1 cellular context compared by ENCODE assay signal in the genomic region with DNA sequence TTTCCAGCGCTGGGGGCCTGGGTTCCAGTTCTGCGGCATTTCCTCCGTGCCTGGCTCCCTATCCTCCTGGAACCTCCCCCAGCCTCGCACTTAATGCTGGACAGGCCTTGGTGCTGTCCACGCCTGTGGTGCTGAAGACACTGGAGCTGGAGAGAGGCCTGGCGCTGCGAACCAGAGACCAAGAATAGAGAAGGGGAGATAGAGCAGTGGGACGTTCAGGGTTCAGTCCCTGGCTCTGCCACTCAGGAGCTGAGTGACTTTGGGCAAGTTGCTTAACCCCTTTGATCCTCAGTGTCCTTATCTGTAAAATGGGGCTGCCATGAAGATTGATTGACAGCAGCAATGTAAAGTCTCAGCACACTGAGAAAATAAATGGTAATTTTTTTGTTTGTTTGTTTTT.
A peak's percentile ranks its signal among the peaks of the same experiment; 100 is the strongest.
TF ChIP-seq lines count a peak whose summit lies in the region.

No MANE protein-coding gene starts in this region.

TF ChIP-seq in HepG2, 621 proteins besides CTCF, POLR2A, EP300 and RAD21 (continued from another document and continues in another):
- TF ChIP-seq, protein P1, sequence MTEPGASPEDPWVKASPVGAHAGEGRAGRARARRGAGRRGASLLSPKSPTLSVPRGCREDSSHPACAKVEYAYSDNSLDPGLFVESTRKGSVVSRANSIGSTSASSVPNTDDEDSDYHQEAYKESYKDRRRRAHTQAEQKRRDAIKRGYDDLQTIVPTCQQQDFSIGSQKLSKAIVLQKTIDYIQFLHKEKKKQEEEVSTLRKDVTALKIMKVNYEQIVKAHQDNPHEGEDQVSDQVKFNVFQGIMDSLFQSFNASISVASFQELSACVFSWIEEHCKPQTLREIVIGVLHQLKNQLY (CRISPR knock-in tag; IDR thresholded peaks at IDR 0.05) = peak; percentile 79; the same call in 1 of the 2 replicates
- peak; percentile 96 for TF ChIP-seq ZNF441 (CRISPR knock-in tag; IDR thresholded peaks at IDR 0.05; ENCODE audit: borderline replicate concordance)
- TF ChIP-seq KDM2A (CRISPR knock-in tag; IDR thresholded peaks at IDR 0.05; ENCODE audit: borderline replicate concordance, low read depth) = peak; percentile 94
- TF ChIP-seq ZNF460 (CRISPR knock-in tag; IDR thresholded peaks at IDR 0.05; ENCODE audit: borderline replicate concordance) = no peak
- TF ChIP-seq, protein P2, sequence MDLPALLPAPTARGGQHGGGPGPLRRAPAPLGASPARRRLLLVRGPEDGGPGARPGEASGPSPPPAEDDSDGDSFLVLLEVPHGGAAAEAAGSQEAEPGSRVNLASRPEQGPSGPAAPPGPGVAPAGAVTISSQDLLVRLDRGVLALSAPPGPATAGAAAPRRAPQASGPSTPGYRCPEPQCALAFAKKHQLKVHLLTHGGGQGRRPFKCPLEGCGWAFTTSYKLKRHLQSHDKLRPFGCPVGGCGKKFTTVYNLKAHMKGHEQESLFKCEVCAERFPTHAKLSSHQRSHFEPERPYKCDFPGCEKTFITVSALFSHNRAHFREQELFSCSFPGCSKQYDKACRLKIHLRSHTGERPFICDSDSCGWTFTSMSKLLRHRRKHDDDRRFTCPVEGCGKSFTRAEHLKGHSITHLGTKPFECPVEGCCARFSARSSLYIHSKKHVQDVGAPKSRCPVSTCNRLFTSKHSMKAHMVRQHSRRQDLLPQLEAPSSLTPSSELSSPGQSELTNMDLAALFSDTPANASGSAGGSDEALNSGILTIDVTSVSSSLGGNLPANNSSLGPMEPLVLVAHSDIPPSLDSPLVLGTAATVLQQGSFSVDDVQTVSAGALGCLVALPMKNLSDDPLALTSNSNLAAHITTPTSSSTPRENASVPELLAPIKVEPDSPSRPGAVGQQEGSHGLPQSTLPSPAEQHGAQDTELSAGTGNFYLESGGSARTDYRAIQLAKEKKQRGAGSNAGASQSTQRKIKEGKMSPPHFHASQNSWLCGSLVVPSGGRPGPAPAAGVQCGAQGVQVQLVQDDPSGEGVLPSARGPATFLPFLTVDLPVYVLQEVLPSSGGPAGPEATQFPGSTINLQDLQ (CRISPR knock-in tag; IDR thresholded peaks at IDR 0.05) = peak; percentile 56; the same call in 1 of the 2 replicates
- TF ChIP-seq TGIF2 (CRISPR knock-in tag; IDR thresholded peaks at IDR 0.05) = peak; percentile 98
- TF ChIP-seq, protein P3, sequence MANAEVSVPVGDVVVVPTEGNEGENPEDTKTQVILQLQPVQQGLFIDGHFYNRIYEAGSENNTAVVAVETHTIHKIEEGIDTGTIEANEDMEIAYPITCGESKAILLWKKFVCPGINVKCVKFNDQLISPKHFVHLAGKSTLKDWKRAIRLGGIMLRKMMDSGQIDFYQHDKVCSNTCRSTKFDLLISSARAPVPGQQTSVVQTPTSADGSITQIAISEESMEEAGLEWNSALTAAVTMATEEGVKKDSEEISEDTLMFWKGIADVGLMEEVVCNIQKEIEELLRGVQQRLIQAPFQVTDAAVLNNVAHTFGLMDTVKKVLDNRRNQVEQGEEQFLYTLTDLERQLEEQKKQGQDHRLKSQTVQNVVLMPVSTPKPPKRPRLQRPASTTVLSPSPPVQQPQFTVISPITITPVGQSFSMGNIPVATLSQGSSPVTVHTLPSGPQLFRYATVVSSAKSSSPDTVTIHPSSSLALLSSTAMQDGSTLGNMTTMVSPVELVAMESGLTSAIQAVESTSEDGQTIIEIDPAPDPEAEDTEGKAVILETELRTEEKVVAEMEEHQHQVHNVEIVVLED (CRISPR knock-in tag; IDR thresholded peaks at IDR 0.05; ENCODE audit: borderline replicate concordance) = no peak
- peak; percentile 95 for TF ChIP-seq SATB2 (CRISPR knock-in tag; IDR thresholded peaks at IDR 0.05)
- TF ChIP-seq TCF12 (IDR thresholded peaks at IDR 0.05) = no peak
- TF ChIP-seq TCF12 (CRISPR knock-in tag; IDR thresholded peaks at IDR 0.05) = no peak
- peak; percentile 97 for TF ChIP-seq ZNF720 (CRISPR knock-in tag; IDR thresholded peaks at IDR 0.05)
- peak; percentile 68 for TF ChIP-seq ZNF629 (CRISPR knock-in tag; conservative IDR thresholded peaks at IDR 0.05)
- no peak for TF ChIP-seq ZNF44 (CRISPR knock-in tag; IDR thresholded peaks at IDR 0.05)
- peak; percentile 70 for TF ChIP-seq ONECUT2 (CRISPR knock-in tag; IDR thresholded peaks at IDR 0.05)
- TF ChIP-seq ZFP36L1 (CRISPR knock-in tag; IDR thresholded peaks at IDR 0.05) = peak; percentile 73; the same call in 1 of the 2 replicates
- no peak for TF ChIP-seq ZNF652 (CRISPR knock-in tag; IDR thresholded peaks at IDR 0.05; ENCODE audit: borderline replicate concordance, low read depth)
- TF ChIP-seq MEIS2 (CRISPR knock-in tag; IDR thresholded peaks at IDR 0.05) = peak; percentile 95
- TF ChIP-seq FOXK1 (CRISPR knock-in tag; IDR thresholded peaks at IDR 0.05; ENCODE audit: borderline replicate concordance, low read depth) = peak; percentile 92; the same call in 1 of the 2 replicates
- TF ChIP-seq, protein P4, sequence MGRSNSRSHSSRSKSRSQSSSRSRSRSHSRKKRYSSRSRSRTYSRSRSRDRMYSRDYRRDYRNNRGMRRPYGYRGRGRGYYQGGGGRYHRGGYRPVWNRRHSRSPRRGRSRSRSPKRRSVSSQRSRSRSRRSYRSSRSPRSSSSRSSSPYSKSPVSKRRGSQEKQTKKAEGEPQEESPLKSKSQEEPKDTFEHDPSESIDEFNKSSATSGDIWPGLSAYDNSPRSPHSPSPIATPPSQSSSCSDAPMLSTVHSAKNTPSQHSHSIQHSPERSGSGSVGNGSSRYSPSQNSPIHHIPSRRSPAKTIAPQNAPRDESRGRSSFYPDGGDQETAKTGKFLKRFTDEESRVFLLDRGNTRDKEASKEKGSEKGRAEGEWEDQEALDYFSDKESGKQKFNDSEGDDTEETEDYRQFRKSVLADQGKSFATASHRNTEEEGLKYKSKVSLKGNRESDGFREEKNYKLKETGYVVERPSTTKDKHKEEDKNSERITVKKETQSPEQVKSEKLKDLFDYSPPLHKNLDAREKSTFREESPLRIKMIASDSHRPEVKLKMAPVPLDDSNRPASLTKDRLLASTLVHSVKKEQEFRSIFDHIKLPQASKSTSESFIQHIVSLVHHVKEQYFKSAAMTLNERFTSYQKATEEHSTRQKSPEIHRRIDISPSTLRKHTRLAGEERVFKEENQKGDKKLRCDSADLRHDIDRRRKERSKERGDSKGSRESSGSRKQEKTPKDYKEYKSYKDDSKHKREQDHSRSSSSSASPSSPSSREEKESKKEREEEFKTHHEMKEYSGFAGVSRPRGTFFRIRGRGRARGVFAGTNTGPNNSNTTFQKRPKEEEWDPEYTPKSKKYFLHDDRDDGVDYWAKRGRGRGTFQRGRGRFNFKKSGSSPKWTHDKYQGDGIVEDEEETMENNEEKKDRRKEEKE (IDR thresholded peaks at IDR 0.05) = no peak
- peak; percentile 76; the same call in 1 of the 2 replicates for TF ChIP-seq ZNF709 (CRISPR knock-in tag; IDR thresholded peaks at IDR 0.05)
- TF ChIP-seq, protein P5, sequence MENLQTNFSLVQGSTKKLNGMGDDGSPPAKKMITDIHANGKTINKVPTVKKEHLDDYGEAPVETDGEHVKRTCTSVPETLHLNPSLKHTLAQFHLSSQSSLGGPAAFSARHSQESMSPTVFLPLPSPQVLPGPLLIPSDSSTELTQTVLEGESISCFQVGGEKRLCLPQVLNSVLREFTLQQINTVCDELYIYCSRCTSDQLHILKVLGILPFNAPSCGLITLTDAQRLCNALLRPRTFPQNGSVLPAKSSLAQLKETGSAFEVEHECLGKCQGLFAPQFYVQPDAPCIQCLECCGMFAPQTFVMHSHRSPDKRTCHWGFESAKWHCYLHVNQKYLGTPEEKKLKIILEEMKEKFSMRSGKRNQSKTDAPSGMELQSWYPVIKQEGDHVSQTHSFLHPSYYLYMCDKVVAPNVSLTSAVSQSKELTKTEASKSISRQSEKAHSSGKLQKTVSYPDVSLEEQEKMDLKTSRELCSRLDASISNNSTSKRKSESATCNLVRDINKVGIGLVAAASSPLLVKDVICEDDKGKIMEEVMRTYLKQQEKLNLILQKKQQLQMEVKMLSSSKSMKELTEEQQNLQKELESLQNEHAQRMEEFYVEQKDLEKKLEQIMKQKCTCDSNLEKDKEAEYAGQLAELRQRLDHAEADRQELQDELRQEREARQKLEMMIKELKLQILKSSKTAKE (CRISPR knock-in tag; IDR thresholded peaks at IDR 0.05; ENCODE audit: borderline replicate concordance) = peak; percentile 78
- TF ChIP-seq ZNF484 (CRISPR knock-in tag; IDR thresholded peaks at IDR 0.05; ENCODE audit: borderline replicate concordance, low read depth) = no peak
- TF ChIP-seq, protein P6, sequence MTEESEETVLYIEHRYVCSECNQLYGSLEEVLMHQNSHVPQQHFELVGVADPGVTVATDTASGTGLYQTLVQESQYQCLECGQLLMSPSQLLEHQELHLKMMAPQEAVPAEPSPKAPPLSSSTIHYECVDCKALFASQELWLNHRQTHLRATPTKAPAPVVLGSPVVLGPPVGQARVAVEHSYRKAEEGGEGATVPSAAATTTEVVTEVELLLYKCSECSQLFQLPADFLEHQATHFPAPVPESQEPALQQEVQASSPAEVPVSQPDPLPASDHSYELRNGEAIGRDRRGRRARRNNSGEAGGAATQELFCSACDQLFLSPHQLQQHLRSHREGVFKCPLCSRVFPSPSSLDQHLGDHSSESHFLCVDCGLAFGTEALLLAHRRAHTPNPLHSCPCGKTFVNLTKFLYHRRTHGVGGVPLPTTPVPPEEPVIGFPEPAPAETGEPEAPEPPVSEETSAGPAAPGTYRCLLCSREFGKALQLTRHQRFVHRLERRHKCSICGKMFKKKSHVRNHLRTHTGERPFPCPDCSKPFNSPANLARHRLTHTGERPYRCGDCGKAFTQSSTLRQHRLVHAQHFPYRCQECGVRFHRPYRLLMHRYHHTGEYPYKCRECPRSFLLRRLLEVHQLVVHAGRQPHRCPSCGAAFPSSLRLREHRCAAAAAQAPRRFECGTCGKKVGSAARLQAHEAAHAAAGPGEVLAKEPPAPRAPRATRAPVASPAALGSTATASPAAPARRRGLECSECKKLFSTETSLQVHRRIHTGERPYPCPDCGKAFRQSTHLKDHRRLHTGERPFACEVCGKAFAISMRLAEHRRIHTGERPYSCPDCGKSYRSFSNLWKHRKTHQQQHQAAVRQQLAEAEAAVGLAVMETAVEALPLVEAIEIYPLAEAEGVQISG (CRISPR knock-in tag; IDR thresholded peaks at IDR 0.05) = peak; percentile 84
- TF ChIP-seq NFYB (CRISPR knock-in tag; IDR thresholded peaks at IDR 0.05) = peak; percentile 34; the same call in 1 of the 2 replicates
- TF ChIP-seq, protein P7, sequence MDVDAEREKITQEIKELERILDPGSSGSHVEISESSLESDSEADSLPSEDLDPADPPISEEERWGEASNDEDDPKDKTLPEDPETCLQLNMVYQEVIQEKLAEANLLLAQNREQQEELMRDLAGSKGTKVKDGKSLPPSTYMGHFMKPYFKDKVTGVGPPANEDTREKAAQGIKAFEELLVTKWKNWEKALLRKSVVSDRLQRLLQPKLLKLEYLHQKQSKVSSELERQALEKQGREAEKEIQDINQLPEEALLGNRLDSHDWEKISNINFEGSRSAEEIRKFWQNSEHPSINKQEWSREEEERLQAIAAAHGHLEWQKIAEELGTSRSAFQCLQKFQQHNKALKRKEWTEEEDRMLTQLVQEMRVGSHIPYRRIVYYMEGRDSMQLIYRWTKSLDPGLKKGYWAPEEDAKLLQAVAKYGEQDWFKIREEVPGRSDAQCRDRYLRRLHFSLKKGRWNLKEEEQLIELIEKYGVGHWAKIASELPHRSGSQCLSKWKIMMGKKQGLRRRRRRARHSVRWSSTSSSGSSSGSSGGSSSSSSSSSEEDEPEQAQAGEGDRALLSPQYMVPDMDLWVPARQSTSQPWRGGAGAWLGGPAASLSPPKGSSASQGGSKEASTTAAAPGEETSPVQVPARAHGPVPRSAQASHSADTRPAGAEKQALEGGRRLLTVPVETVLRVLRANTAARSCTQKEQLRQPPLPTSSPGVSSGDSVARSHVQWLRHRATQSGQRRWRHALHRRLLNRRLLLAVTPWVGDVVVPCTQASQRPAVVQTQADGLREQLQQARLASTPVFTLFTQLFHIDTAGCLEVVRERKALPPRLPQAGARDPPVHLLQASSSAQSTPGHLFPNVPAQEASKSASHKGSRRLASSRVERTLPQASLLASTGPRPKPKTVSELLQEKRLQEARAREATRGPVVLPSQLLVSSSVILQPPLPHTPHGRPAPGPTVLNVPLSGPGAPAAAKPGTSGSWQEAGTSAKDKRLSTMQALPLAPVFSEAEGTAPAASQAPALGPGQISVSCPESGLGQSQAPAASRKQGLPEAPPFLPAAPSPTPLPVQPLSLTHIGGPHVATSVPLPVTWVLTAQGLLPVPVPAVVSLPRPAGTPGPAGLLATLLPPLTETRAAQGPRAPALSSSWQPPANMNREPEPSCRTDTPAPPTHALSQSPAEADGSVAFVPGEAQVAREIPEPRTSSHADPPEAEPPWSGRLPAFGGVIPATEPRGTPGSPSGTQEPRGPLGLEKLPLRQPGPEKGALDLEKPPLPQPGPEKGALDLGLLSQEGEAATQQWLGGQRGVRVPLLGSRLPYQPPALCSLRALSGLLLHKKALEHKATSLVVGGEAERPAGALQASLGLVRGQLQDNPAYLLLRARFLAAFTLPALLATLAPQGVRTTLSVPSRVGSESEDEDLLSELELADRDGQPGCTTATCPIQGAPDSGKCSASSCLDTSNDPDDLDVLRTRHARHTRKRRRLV (CRISPR knock-in tag; IDR thresholded peaks at IDR 0.05) = no peak
- peak; percentile 93; the same call in 1 of the 2 replicates for TF ChIP-seq MAF1 (CRISPR knock-in tag; IDR thresholded peaks at IDR 0.05; ENCODE audit: borderline replicate concordance)
- 0 out of 2 replicates have a peak, but pooled peaks have one; percentile 79 for TF ChIP-seq ZIK1 (CRISPR knock-in tag; IDR thresholded peaks at IDR 0.05; ENCODE audit: borderline replicate concordance, low read depth)
- TF ChIP-seq, protein P8, sequence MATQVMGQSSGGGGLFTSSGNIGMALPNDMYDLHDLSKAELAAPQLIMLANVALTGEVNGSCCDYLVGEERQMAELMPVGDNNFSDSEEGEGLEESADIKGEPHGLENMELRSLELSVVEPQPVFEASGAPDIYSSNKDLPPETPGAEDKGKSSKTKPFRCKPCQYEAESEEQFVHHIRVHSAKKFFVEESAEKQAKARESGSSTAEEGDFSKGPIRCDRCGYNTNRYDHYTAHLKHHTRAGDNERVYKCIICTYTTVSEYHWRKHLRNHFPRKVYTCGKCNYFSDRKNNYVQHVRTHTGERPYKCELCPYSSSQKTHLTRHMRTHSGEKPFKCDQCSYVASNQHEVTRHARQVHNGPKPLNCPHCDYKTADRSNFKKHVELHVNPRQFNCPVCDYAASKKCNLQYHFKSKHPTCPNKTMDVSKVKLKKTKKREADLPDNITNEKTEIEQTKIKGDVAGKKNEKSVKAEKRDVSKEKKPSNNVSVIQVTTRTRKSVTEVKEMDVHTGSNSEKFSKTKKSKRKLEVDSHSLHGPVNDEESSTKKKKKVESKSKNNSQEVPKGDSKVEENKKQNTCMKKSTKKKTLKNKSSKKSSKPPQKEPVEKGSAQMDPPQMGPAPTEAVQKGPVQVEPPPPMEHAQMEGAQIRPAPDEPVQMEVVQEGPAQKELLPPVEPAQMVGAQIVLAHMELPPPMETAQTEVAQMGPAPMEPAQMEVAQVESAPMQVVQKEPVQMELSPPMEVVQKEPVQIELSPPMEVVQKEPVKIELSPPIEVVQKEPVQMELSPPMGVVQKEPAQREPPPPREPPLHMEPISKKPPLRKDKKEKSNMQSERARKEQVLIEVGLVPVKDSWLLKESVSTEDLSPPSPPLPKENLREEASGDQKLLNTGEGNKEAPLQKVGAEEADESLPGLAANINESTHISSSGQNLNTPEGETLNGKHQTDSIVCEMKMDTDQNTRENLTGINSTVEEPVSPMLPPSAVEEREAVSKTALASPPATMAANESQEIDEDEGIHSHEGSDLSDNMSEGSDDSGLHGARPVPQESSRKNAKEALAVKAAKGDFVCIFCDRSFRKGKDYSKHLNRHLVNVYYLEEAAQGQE (IDR thresholded peaks at IDR 0.05; ENCODE audit: borderline replicate concordance in 1 of 2, low read depth in 1 of 2, low read length in 2 of 2) = peak in 1 of 2 experiments; percentile 100
- no peak for TF ChIP-seq ZNF180 (CRISPR knock-in tag; IDR thresholded peaks at IDR 0.05; ENCODE audit: borderline replicate concordance, low read depth)
- TF ChIP-seq, protein P9, sequence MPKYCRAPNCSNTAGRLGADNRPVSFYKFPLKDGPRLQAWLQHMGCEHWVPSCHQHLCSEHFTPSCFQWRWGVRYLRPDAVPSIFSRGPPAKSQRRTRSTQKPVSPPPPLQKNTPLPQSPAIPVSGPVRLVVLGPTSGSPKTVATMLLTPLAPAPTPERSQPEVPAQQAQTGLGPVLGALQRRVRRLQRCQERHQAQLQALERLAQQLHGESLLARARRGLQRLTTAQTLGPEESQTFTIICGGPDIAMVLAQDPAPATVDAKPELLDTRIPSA (CRISPR knock-in tag; IDR thresholded peaks at IDR 0.05; ENCODE audit: borderline replicate concordance) = no peak
